22 cellular contexts compared by ENCODE assay signal in the genomic region with DNA sequence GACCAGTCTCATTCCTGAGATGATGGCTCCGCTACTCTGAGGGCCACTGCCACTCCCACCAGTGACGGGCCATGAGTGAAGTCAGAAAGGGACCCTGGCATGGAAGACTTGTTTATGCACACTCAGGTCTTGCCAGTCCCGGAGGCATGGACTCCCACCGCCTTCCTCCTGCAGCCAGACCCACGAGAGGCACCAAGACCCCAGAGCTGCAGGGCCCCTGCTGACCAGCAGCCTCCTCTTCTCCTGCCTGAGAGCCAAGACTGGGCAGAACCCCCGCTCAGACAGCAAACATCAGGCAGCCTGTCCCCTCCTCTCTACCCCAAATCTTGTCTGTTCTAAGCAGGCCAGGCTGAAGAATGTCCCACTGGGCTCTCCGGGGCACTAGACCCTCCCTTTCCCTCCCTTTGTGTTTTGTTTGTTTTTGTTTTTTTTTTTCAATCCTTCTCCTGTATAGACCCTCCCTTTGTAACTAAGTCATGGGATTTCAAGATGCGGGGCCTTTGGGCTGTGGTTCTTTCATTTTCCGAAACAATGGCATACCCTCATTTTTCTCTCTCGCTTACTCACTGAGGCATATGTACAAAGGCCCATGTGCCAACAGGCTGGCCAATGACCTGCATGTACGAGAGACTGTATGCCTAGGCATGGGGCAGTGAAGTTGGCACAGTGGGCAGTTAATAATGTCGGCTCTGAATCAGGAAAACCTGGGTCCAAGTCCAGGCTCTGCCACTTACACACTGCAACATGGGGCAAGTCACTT. TPM values are rescaled to one million over a fixed set of nuclear protein-coding genes. Genes with fewer than 3 reads are reported as not detected.
DNase-seq lines count a peak whose midpoint lies in the region; ATAC-seq and TF ChIP-seq lines count a peak whose summit lies in the region.
"Had no signal": no experiment of that assay in that cellular context is flagged by ENCODE, and none has a peak within 500 bp of the region (broad histone marks: within the 10 kb centered on the region; RNA-seq: fewer than 3 reads in every experiment).

No MANE protein-coding gene starts in this region.

- H3K36me3 Mint-ChIP-seq in brain = peaks cover 56% of the 10 kb centered on the region
- H3K36me3 Mint-ChIP-seq: CD8-positive, alpha-beta T cell had no signal

- H3K9me3 Mint-ChIP-seq in brain = peaks cover 0 to 2% (median 0%) of the 10 kb centered on the region in 5 experiments
- H3K9me3 Mint-ChIP-seq: CD8-positive, alpha-beta T cell; GM23338 had no signal

- H3K4me1 Mint-ChIP-seq in brain = no peaks in the 10 kb centered on the region
- H3K4me1 Mint-ChIP-seq: B cell had no signal

- peak overlapping the region in 4 of 5 experiments; percentile 17 to 59 (median 48) for H3K27ac Mint-ChIP-seq in brain
- H3K27ac Mint-ChIP-seq: B cell; CD8-positive, alpha-beta T cell; GM23338 had no signal

- no peak overlapping the region for H3K4me3 Mint-ChIP-seq in brain
- H3K4me3 Mint-ChIP-seq: B cell; CD8-positive, alpha-beta T cell; GM23338 had no signal

- no peak for ATAC-seq in HG02798 (IDR thresholded peaks at IDR 0.05; ENCODE audit: poor library complexity, unreplicated experiment)
- ATAC-seq: CD8-positive, alpha-beta T cell; GM23338 had no signal

- DNase-seq in globus pallidus (ENCODE audit: low spot score) (peak; percentile 63), occipital lobe (lab: John Stamatoyannopoulos, UW) (peak; percentile 26), HPDE6-E6E7 (ENCODE audit: extremely low spot score) (no peak)
- no peak for DNase-seq in activated naive CD4-positive, alpha-beta T cell (lab: John Stamatoyannopoulos, UW)
- DNase-seq in stimulated activated CD8-positive, alpha-beta memory T cell treated with anti-CD3 and anti-CD28 coated beads, Interleukin-4, amount 100 ng/mL, for 48 hours = no peak
- DNase-seq: Caco-2; CD8-positive, alpha-beta T cell; HCEC 1CT; Karpas-422; NCI-H1092 treated with DMSO at 0.1 percent for 48 hours; NCI-H1436; NCI-H187; NCI-H2081 treated with DMSO at 0.1 percent for 48 hours; NCI-H526; NCI-H82; NK-92 treated with Interleukin-12 subunit alpha and Interleukin-12 subunit beta, amount 100 ng/mL, for 24 hours; PC-3; SJCRH30 had no signal

- no peak for TF ChIP-seq CTCF in brain (conservative IDR thresholded peaks at IDR 0.05)

- no peaks in the 10 kb centered on the region for H3K27me3 Mint-ChIP-seq in brain

RNA-seq across cellular contexts. Expression of a gene that starts 24.3 kb away (rescaled TPM):
- 130 TPM for polyA plus RNA-seq in brain (ENCODE audit: insufficient read depth, low read depth, low replicate concordance)
- 15.4 TPM for total RNA-seq in occipital lobe

Comparison
In these comparisons a context has a peak if more than half of its experiments do, and no peak if none do; other contexts are left out.
1. DNase-seq: peak in globus pallidus (single experiment) and occipital lobe (single experiment); none in activated naive CD4-positive, alpha-beta T cell (0 of 4), HPDE6-E6E7 (single experiment) and stimulated activated CD8-positive, alpha-beta memory T cell treated with anti-CD3 and anti-CD28 coated beads, Interleukin-4, amount 100 ng/mL, for 48 hours (single experiment).